ENCODE assay signal across 10 cellular contexts in genomic region chr19:1483979-1484428, GRCh38.
"Had no signal": no experiment of that assay in that cellular context is flagged by ENCODE, and none has a peak within 500 bp of the region (broad histone marks: within the 10 kb centered on the region; RNA-seq: fewer than 3 reads in every experiment).

No MANE protein-coding gene starts in this region.

- H3K9me3 ChIP-seq: HAP-1 had no signal

- H3K36me3 ChIP-seq: HAP-1 had no signal

- FAIRE-seq: H1, H54, HepG2, K562 had no signal

- H3K4me2 ChIP-seq: GM23338 had no signal

- H2AFZ ChIP-seq: GM23338 had no signal

- ATAC-seq: GM23338, HCT116, HepG2, K562 had no signal

- DNase-seq: HFFc6, IMR-90 had no signal

- H3K4me1 ChIP-seq: HAP-1 had no signal

- H3K27ac ChIP-seq: HL-60 had no signal

- H3K4me3 ChIP-seq: GM23338, HAP-1, K562 had no signal
